18 cellular contexts compared by ENCODE assay signal in genomic region chr5:74761241-74761640, GRCh38. TPM values are rescaled to one million over a fixed set of nuclear protein-coding genes. Genes with fewer than 3 reads are reported as not detected.
DNase-seq lines count a peak whose midpoint lies in the region; ATAC-seq and FAIRE-seq lines count a peak whose summit lies in the region.
"Had no signal": no experiment of that assay in that cellular context is flagged by ENCODE, and none has a peak within 500 bp of the region (broad histone marks: within the 10 kb centered on the region; RNA-seq: fewer than 3 reads in every experiment).

No MANE protein-coding gene starts in this region.

- ATAC-seq in HG02610 (IDR thresholded peaks at IDR 0.05; ENCODE audit: unreplicated experiment), result peak; percentile 48
- no peak for ATAC-seq in GM21526 (IDR thresholded peaks at IDR 0.05; ENCODE audit: low FRiP score, unreplicated experiment)
- ATAC-seq: heart right ventricle, left cardiac atrium, psoas muscle had no signal

- FAIRE-seq in urothelium cell line (lab: Jason Lieb, UNC), result no peak

- peak; percentile 67 for DNase-seq in A172 (ENCODE audit: low spot score)
- peak; percentile 37 for DNase-seq in RPMI8226
- DNase-seq in glomerular visceral epithelial cell (ENCODE audit: extremely low spot score), result peak; percentile 54
- DNase-seq in NCI-H187 treated with DMSO at 0.1 percent for 48 hours (lab: John Stamatoyannopoulos, UW), result no peak
- no peak for DNase-seq in NCI-H128 (lab: John Stamatoyannopoulos, UW; ENCODE audit: unreplicated experiment)
- DNase-seq in urothelium cell line (ENCODE audit: low spot score), result no peak
- DNase-seq: activated naive CD8-positive, alpha-beta T cell treated with anti-CD3 and anti-CD28 coated beads, Interleukin-2, amount 10 ng/mL, durations not matched to agents 7 days and 5 days; Caco-2; cerebellar nuclear complex; heart right ventricle; left cardiac atrium; mesenchymal stem cell; NCI-H146; NCI-H526 treated with DMSO at 0.1 percent for 48 hours; psoas muscle; upper lobe of left lung had no signal

RNA-seq across cellular contexts. Expression of gene GFM2, which starts 5.7 kb away (rescaled TPM):
- 99.2 and 103 TPM in 2 replicates for total RNA-seq in A172 (2014; rRNA removed; shearing (Covaris generic))

RNA-seq across cellular contexts. Expression of gene NSA2, which starts 5.8 kb away (rescaled TPM):
- total RNA-seq in A172 (2014; rRNA removed; shearing (Covaris generic)), result 199 and 320 TPM in 2 replicates

Comparison
In these comparisons a context has a peak if more than half of its experiments do, and no peak if none do; other contexts are left out.
1. DNase-seq: peak in A172 (single experiment), RPMI8226 (single experiment) and glomerular visceral epithelial cell (single experiment); none in NCI-H187 treated with DMSO at 0.1 percent for 48 hours (single experiment), NCI-H128 (single experiment) and urothelium cell line (single experiment).